16 cellular contexts compared by ENCODE assay signal in the genomic region with DNA sequence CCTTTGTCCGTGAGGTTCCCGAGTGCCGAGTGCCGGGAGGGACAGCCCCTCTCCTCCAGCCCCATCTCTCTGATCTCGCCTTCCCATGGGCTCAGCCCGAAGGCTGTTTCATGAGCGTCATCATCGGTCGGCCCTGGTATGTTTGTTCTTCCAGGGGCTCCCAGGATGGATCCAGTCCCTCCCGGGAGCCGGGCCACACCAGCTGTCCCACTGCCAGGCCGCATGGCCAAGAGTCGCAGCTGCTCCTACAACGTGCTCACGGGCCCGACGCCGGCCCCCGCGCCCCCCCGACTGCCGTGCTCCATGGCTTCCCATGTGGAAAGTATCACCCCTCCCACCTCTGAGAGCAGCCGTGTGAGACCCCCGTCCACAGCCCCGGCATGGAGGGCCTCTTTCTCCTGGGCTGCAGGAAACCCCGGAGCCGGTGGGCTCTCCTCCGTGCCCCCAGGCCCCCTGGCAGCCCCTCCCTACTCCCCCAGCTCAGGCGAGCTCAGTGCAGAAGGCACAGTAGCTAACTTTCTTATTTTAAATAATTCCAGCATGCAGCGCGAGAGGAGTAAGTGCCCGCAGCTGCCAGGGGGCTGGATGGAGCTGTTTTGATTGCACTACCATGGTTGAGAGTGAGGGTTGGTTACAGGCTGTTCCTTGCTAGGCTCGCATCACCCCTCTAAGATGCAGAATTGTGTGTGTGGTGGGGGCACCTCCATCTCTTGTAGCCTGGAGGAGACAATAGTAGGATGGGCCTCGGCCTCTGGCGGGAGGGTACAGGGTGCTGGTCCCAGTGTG. TPM values are rescaled to one million over a fixed set of nuclear protein-coding genes. Genes with fewer than 3 reads are reported as not detected.
DNase-seq lines count a peak whose midpoint lies in the region; ATAC-seq, FAIRE-seq and TF ChIP-seq lines count a peak whose summit lies in the region.
"Had no signal": no experiment of that assay in that cellular context is flagged by ENCODE, and none has a peak within 500 bp of the region (broad histone marks: within the 10 kb centered on the region; RNA-seq: fewer than 3 reads in every experiment).

No MANE protein-coding gene starts in this region.

- no peak for FAIRE-seq in K562 (lab: Jason Lieb, UNC)
- FAIRE-seq: keratinocyte had no signal

- peaks cover 78% of the 10 kb centered on the region for H3K36me3 ChIP-seq in K562 (ENCODE audit: control insufficient read depth, insufficient read depth, low read length)
- H3K36me3 ChIP-seq: esophagus muscularis mucosa had no signal

- CTCF ChIA-PET in K562 (lab: Yijun Ruan, JAX; ENCODE audit: low intra/inter-chr PET ratio): no interaction called here

- peaks cover 100% of the 10 kb centered on the region for H3K79me2 ChIP-seq in K562 (ENCODE audit: control insufficient read depth, insufficient read depth, low read length)

- BruUV-seq in K562 (replicated peaks; lab: Mats Ljungman, UMichigan): no TSS peak

- H3K4me3 ChIP-seq in K562: no peak overlapping the region
- H3K4me3 ChIP-seq: esophagus muscularis mucosa had no signal

- no peaks in the 10 kb centered on the region for H3K9me3 ChIP-seq in K562 (replicated peaks; ENCODE audit: control insufficient read depth, insufficient read depth, low read depth, low read length)
- H3K9me3 ChIP-seq: esophagus muscularis mucosa had no signal

- POLR2A ChIA-PET in K562 (lab: Yijun Ruan, JAX): interaction anchor here (0.5 to 3.1 kb wide), 4 partner anchors 8 to 20 kb away, joined by 3 to 14 read pairs (median 6); no protein-coding TSS in a partner anchor

- DNase-seq in NCI-H1092 treated with DMSO at 0.1 percent for 48 hours (lab: John Stamatoyannopoulos, UW): peak; percentile 67
- no peak for DNase-seq in K562 (ENCODE audit: extremely low read depth in 1 of 4, low spot score in 3 of 4)
- peak; percentile 65 for DNase-seq in medulla oblongata (ENCODE audit: extremely low spot score)
- peak; percentile 19 for DNase-seq in superior temporal gyrus (ENCODE audit: extremely low spot score)
- no peak for DNase-seq in NOMO-1 treated with dmso at 0.1 percent for 144 hours (lab: John Stamatoyannopoulos, UW; ENCODE audit: unreplicated experiment)
- DNase-seq in hippocampal formation (lab: John Stamatoyannopoulos, UW): no peak
- DNase-seq: activated gamma-delta T cell; DMS153; Karpas-422; NCI-H510A; stimulated activated naive CD8-positive, alpha-beta T cell treated with anti-CD3 and anti-CD28 coated beads, Interleukin-15, Interleukin-2, amounts not matched to agents 100 U/mL and 50 U/mL, for 24 hours had no signal

- H3K27ac ChIP-seq in K562 (ENCODE audit: extremely low read depth, low read depth, low read length): no peak overlapping the region
- H3K27ac ChIP-seq: esophagus muscularis mucosa had no signal

- in situ Hi-C loops in K562 (cut with MboI): no loop called here

- H4K20me1 ChIP-seq in K562 (replicated peaks; ENCODE audit: control insufficient read depth, insufficient read depth, low read length): peaks cover 99% of the 10 kb centered on the region

- no peak for TF ChIP-seq CTCF in K562 (IDR thresholded peaks at IDR 0.05 in 2 of 3, conservative IDR thresholded peaks at IDR 0.05 in 1 of 3; ENCODE audit: insufficient read depth in 2 of 3, low read depth in 1 of 3, low read length in 3 of 3)

- no peak for TF ChIP-seq EP300 in K562 (IDR thresholded peaks at IDR 0.05; ENCODE audit: low read length)

- ATAC-seq in K562 (no peak), GM21515 (IDR thresholded peaks at IDR 0.05; ENCODE audit: unreplicated experiment) (no peak), GM21529 (IDR thresholded peaks at IDR 0.05; ENCODE audit: unreplicated experiment) (no peak)
- ATAC-seq: HCT116; stimulated activated naive CD8-positive, alpha-beta T cell treated with anti-CD3 and anti-CD28 coated beads, Interleukin-15, Interleukin-2, amounts not matched to agents 100 U/mL and 50 U/mL, for 24 hours had no signal

- H2AFZ ChIP-seq in K562 (ENCODE audit: low read depth, low read length): no peak overlapping the region

- WGBS in K562 (ENCODE audit: insufficient coverage, low coverage, missing lambda C conversion rate): 84% methylated on average over 33 of the region's 35 CpGs

- no peak for TF ChIP-seq RAD21 in K562 (CRISPR knock-in tag; conservative IDR thresholded peaks at IDR 0.05 in 1 of 2, IDR thresholded peaks at IDR 0.05 in 1 of 2)

- peaks cover 42 to 89% of the 10 kb centered on the region in 2 experiments for H3K4me1 ChIP-seq in K562 (replicated peaks in 1 of 2; ENCODE audit: control insufficient read depth in 2 of 2, insufficient read depth in 2 of 2, low read length in 2 of 2)

- no peak for TF ChIP-seq POLR2A in K562 (conservative IDR thresholded peaks at IDR 0.05)

- H3K4me2 ChIP-seq in K562 (ENCODE audit: insufficient read depth, low read length): no peak overlapping the region; the same call in 1 of the 2 replicates

- H3K9ac ChIP-seq in K562 (ENCODE audit: insufficient read depth in 1 of 2, low read depth in 2 of 2, low read length in 2 of 2): peak overlapping the region in 1 of 2 experiments; percentile 67; a peak in 1 of 4 replicates

- intact Hi-C loops in K562 (cut with micrococcal nuclease): no loop called here

- H3K27me3 ChIP-seq in K562 (ENCODE audit: control insufficient read depth in 2 of 2, insufficient read depth in 2 of 2, low read length in 2 of 2): no peaks in the 10 kb centered on the region; a peak in 1 of 5 replicates
- H3K27me3 ChIP-seq: esophagus muscularis mucosa had no signal

- H3K9me1 ChIP-seq in K562 (ENCODE audit: control insufficient read depth, insufficient read depth, low read length): peaks cover 19% of the 10 kb centered on the region

TF ChIP-seq in K562, 482 proteins besides CTCF, POLR2A, EP300 and RAD21:
- peak; percentile 79 for TF ChIP-seq RBM22 (IDR thresholded peaks at IDR 0.05; ENCODE audit: low read depth, low read length, poor library complexity, severe bottlenecking)
- TF ChIP-seq, protein P1, sequence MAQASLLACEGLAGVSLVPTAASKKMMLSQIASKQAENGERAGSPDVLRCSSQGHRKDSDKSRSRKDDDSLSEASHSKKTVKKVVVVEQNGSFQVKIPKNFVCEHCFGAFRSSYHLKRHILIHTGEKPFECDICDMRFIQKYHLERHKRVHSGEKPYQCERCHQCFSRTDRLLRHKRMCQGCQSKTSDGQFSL (CRISPR knock-in tag; IDR thresholded peaks at IDR 0.05): peak; percentile 49; the same call in 1 of the 2 replicates
- TF ChIP-seq, protein P1 (tag; IDR thresholded peaks at IDR 0.05): no peak
- TF ChIP-seq HMGN3 (IDR thresholded peaks at IDR 0.05; ENCODE audit: borderline replicate concordance, extremely low read depth, insufficient read length, low read depth, low read length): peak; percentile 28
- peak; percentile 68 for TF ChIP-seq POLR2G (IDR thresholded peaks at IDR 0.05; ENCODE audit: low read depth, low read length)
- 0 out of 2 replicates have a peak, but pooled peaks have one; percentile 21 for TF ChIP-seq RBFOX2 (IDR thresholded peaks at IDR 0.05; ENCODE audit: low read depth, low read length)
- TF ChIP-seq TOE1 (IDR thresholded peaks at IDR 0.05; ENCODE audit: borderline replicate concordance): no peak
- no peak for TF ChIP-seq TOE1 (CRISPR knock-in tag; IDR thresholded peaks at IDR 0.05; ENCODE audit: borderline replicate concordance, low read depth)
- TF ChIP-seq, protein P2, sequence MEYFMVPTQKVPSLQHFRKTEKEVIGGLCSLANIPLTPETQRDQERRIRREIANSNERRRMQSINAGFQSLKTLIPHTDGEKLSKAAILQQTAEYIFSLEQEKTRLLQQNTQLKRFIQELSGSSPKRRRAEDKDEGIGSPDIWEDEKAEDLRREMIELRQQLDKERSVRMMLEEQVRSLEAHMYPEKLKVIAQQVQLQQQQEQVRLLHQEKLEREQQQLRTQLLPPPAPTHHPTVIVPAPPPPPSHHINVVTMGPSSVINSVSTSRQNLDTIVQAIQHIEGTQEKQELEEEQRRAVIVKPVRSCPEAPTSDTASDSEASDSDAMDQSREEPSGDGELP (CRISPR knock-in tag; IDR thresholded peaks at IDR 0.05; ENCODE audit: borderline replicate concordance): peak; percentile 16; the same call in 1 of the 2 replicates
- TF ChIP-seq LARP7 (IDR thresholded peaks at IDR 0.05): no peak
TF ChIP-seq in K562: peak in this region for 6.

RNA-seq across cellular contexts. Expression of a gene that starts 26.6 kb away (rescaled TPM):
- total RNA-seq in K562 (2011; cell fraction: chromatin; rRNA removed; ENCODE audit: low replicate concordance): 692 and 1,066 TPM in 2 replicates
- 409 and 435 TPM in 2 replicates for total RNA-seq in K562 (2011; cell fraction: nucleolus; rRNA removed)
- total RNA-seq in K562 (2011; cell fraction: nucleoplasm; rRNA removed): 438 and 467 TPM in 2 replicates
- 89.1 and 104 TPM in 2 replicates for total RNA-seq in K562 (2014; rRNA removed)
- total RNA-seq in K562 (2014; rRNA removed; fragmentation: Illumina TruSeq; extraction: Trizol): 40.9 and 41.8 TPM in 2 replicates
- total RNA-seq in K562 (2015; rRNA removed; fragmentation: Illumina TruSeq; extraction: Trizol): 57.9 and 60.6 TPM in 2 replicates
- 208 and 244 TPM in 2 replicates for total RNA-seq in K562 (2021)
- 54.2 and 64.0 TPM in 2 replicates for polyA plus RNA-seq in K562 (2011; rRNA removed)
- polyA plus RNA-seq in K562 (2011; cell fraction: cytosol; rRNA removed): 54.1 and 55.3 TPM in 2 replicates
- polyA plus RNA-seq in K562 (2011; cell fraction: nucleus; rRNA removed): 210 and 277 TPM in 2 replicates
- 113 and 125 TPM in 2 replicates for polyA plus RNA-seq in K562 (2012)
- 116 and 138 TPM in 2 replicates for polyA plus RNA-seq in K562 (2014; fragmentation: Illumina TruSeq; extraction: Trizol)
- 10 to 100 TPM; 12.2 to 15.8 TPM for polyA plus RNA-seq in K562 (2014; fragmentation: Nextera tagmentation; extraction: Ambion mirVana)
- polyA plus RNA-seq in K562 (2014; rRNA removed): 101 and 116 TPM in 2 replicates
- polyA minus RNA-seq in K562 (2011; rRNA and poly(A)+ RNA removed): 61.1 and 68.8 TPM in 2 replicates
- polyA minus RNA-seq in K562 (2011; cell fraction: cytosol; rRNA and poly(A)+ RNA removed): 106 and 121 TPM in 2 replicates
- 117 and 133 TPM in 2 replicates for polyA minus RNA-seq in K562 (2011; cell fraction: nucleus; rRNA and poly(A)+ RNA removed)

Comparison
In these comparisons a context has a peak if more than half of its experiments do, and no peak if none do; other contexts are left out.
1. DNase-seq: peak in NCI-H1092 treated with DMSO at 0.1 percent for 48 hours (single experiment), medulla oblongata (single experiment) and superior temporal gyrus (single experiment); none in K562 (0 of 4), NOMO-1 treated with dmso at 0.1 percent for 144 hours (single experiment) and hippocampal formation (0 of 2).